In genomic region chr1:168236836-168237611, GRCh38 we compare ENCODE assay signal across 14 cellular contexts. TPM values are rescaled to one million over a fixed set of nuclear protein-coding genes. Genes with fewer than 3 reads are reported as not detected.
DNase-seq lines count a peak whose midpoint lies in the region; ATAC-seq and TF ChIP-seq lines count a peak whose summit lies in the region.
"Had no signal": no experiment of that assay in that cellular context is flagged by ENCODE, and none has a peak within 500 bp of the region (broad histone marks: within the 10 kb centered on the region; RNA-seq: fewer than 3 reads in every experiment).

No MANE protein-coding gene starts in this region.

- peaks cover 0 to 2% of the 10 kb centered on the region in 2 donors for H3K9me3 Mint-ChIP-seq in activated T-cell treated with anti-CD3 and anti-CD28 coated beads, Interleukin-2, amount 50 U/mL, for 72 hours
- H3K9me3 Mint-ChIP-seq: H9 had no signal

- no peak overlapping the region for H3K4me3 ChIP-seq in testis
- H3K4me3 ChIP-seq: heart left ventricle, left lung had no signal

- ATAC-seq in activated T-cell treated with anti-CD3 and anti-CD28 coated beads, Interleukin-2, amount 50 U/mL, for 72 hours (replicated peaks in 1 of 2) = peak; percentile 84
- no peak for ATAC-seq in GM19328 (IDR thresholded peaks at IDR 0.05; ENCODE audit: unreplicated experiment)
- no peak for ATAC-seq in GM21576 (IDR thresholded peaks at IDR 0.05; ENCODE audit: unreplicated experiment)
- ATAC-seq: heart left ventricle, left lung had no signal

- intact Hi-C loops in head of caudate nucleus (cut with DNase I) (loop anchor here (10.0 kb wide), 1 partner anchor 98 kb away; no protein-coding TSS in a partner anchor), testis (cut with DNase I; ENCODE audit: low total_unique reads) (no loop called here)

- H3K4me3 Mint-ChIP-seq in activated T-cell treated with anti-CD3 and anti-CD28 coated beads, Interleukin-2, amount 50 U/mL, for 72 hours = peak overlapping the region; percentile 61 to 93
- H3K4me3 Mint-ChIP-seq: H9 had no signal

- no peaks in the 10 kb centered on the region for H3K36me3 ChIP-seq in testis (ENCODE audit: low read depth, missing control alignments)

- WGBS in testis, 2 donors = 69 to 75% methylated on average over 7 of the region's 7 CpGs

- no peak for TF ChIP-seq POLR2A in testis (IDR thresholded peaks at IDR 0.05)

- peaks cover 16% of the 10 kb centered on the region for H3K4me1 ChIP-seq in testis

- peak; percentile 62 for DNase-seq in stimulated activated CD4-positive, alpha-beta T cell treated with anti-CD3 and anti-CD28 coated beads, Interleukin-15, amount 100 ng/mL, for 24 hours
- no peak for DNase-seq in stimulated activated CD4-positive, alpha-beta T cell treated with anti-CD3 and anti-CD28 coated beads, Interleukin-4, amount 100 ng/mL, for 1 hour
- DNase-seq in activated T-cell treated with anti-CD3 and anti-CD28 coated beads, Interleukin-2, amount 50 U/mL, for 72 hours = peak; percentile 42 to 64
- DNase-seq in head of caudate nucleus (peak in 24 of 42 donors; percentile 4 to 78 (median 48)), testis (peak; percentile 44), NCI-H1105 (lab: John Stamatoyannopoulos, UW) (no peak)
- DNase-seq: AML-193, H9, heart left ventricle, left lung, NCI-H1436 had no signal

- peak overlapping the region; percentile 78 for H3K27ac Mint-ChIP-seq in activated T-cell treated with anti-CD3 and anti-CD28 coated beads, Interleukin-2, amount 50 U/mL, for 72 hours
- H3K27ac Mint-ChIP-seq: H9 had no signal

- H3K4me1 Mint-ChIP-seq in activated T-cell treated with anti-CD3 and anti-CD28 coated beads, Interleukin-2, amount 50 U/mL, for 72 hours (ENCODE audit: low read depth) = peaks cover 50% of the 10 kb centered on the region
- H3K4me1 Mint-ChIP-seq: H9 had no signal

- H3K27ac ChIP-seq in testis = peak overlapping the region; percentile 52 to 72
- H3K27ac ChIP-seq: heart left ventricle, left lung, neutrophil had no signal

- H3K27me3 Mint-ChIP-seq in activated T-cell treated with anti-CD3 and anti-CD28 coated beads, Interleukin-2, amount 50 U/mL, for 72 hours (ENCODE audit: low read depth) = no peaks in the 10 kb centered on the region

- TF ChIP-seq CTCF in testis (IDR thresholded peaks at IDR 0.05) = no peak

- H3K36me3 Mint-ChIP-seq in activated T-cell treated with anti-CD3 and anti-CD28 coated beads, Interleukin-2, amount 50 U/mL, for 72 hours (ENCODE audit: insufficient read depth in 2 of 2) = peaks cover 21 to 62% of the 10 kb centered on the region in 2 donors

- H3K27me3 ChIP-seq in testis = no peaks in the 10 kb centered on the region
- H3K27me3 ChIP-seq: heart left ventricle, left lung, neutrophil had no signal

- H3K9me3 ChIP-seq in testis = no peaks in the 10 kb centered on the region
- H3K9me3 ChIP-seq: heart left ventricle, left lung, neutrophil had no signal

RNA-seq across cellular contexts. Expression of gene SFT2D2, which starts 11.2 kb away (rescaled TPM):
- 10 to 100 TPM; 62.7 to 66.9 TPM for total RNA-seq in activated T-cell treated with anti-CD3 and anti-CD28 coated beads, Interleukin-2, amount 50 U/mL, for 72 hours
- 10 to 100 TPM; 59.4 to 62.2 TPM for total RNA-seq in testis
- polyA plus RNA-seq in testis (ENCODE audit: insufficient read depth, low read depth, low replicate concordance) = 34.5 TPM

RNA-seq across cellular contexts. Expression of gene TBX19, which starts 43.7 kb away (rescaled TPM):
- 1 to 10 TPM; 6.3 to 7.2 TPM for total RNA-seq in activated T-cell treated with anti-CD3 and anti-CD28 coated beads, Interleukin-2, amount 50 U/mL, for 72 hours
- 1 to 10 TPM; 2.7 TPM for total RNA-seq in testis
- 1.9 TPM for polyA plus RNA-seq in testis (ENCODE audit: insufficient read depth, low read depth, low replicate concordance)

RNA-seq across cellular contexts. Expression of gene TIPRL, which starts 58.3 kb away (rescaled TPM):
- total RNA-seq in activated T-cell treated with anti-CD3 and anti-CD28 coated beads, Interleukin-2, amount 50 U/mL, for 72 hours = 10 to 100 TPM; 67.5 to 68.3 TPM
- 10 to 100 TPM; 19.8 to 23.5 TPM for total RNA-seq in testis
- polyA plus RNA-seq in testis (ENCODE audit: insufficient read depth, low read depth, low replicate concordance) = 44.6 TPM

Comparison
In these comparisons a context has a peak if more than half of its experiments do, and no peak if none do; other contexts are left out.
1. DNase-seq: peak in stimulated activated CD4-positive, alpha-beta T cell treated with anti-CD3 and anti-CD28 coated beads, Interleukin-15, amount 100 ng/mL, for 24 hours (single experiment), activated T-cell treated with anti-CD3 and anti-CD28 coated beads, Interleukin-2, amount 50 U/mL, for 72 hours (2 of 2), head of caudate nucleus (24 of 42) and testis (single experiment); none in stimulated activated CD4-positive, alpha-beta T cell treated with anti-CD3 and anti-CD28 coated beads, Interleukin-4, amount 100 ng/mL, for 1 hour (single experiment) and NCI-H1105 (single experiment).
2. ATAC-seq: peak in activated T-cell treated with anti-CD3 and anti-CD28 coated beads, Interleukin-2, amount 50 U/mL, for 72 hours (2 of 2); none in GM19328 (single experiment) and GM21576 (single experiment).